ENCODE assay signal across 12 cellular contexts in the genomic region with DNA sequence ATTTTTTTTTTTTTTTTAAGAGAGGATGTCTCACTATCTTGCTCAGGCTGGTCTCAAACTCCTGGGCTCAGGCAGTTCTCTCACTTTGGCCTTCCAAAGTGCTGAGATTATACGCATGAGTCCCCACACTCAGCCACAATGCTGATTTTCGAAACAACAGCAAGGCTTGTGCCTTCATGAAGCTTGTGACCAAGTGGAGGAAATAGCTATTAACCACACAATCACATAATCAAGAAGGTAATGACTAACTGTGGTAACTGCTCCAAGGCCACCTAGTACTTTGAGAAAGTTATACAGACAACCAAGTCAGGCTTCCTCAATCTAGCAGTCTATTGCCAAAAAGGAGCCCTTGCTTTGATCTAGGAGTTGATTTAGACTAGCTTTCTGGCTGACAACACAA. TPM values are rescaled to one million over a fixed set of nuclear protein-coding genes. Genes with fewer than 3 reads are reported as not detected.
DNase-seq lines count a peak whose midpoint lies in the region; ATAC-seq and TF ChIP-seq lines count a peak whose summit lies in the region.
"Had no signal": no experiment of that assay in that cellular context is flagged by ENCODE, and none has a peak within 500 bp of the region (broad histone marks: within the 10 kb centered on the region; RNA-seq: fewer than 3 reads in every experiment).

No MANE protein-coding gene starts in this region.

- H3K36me3 ChIP-seq in smooth muscle cell (ENCODE audit: low read depth) (no peaks in the 10 kb centered on the region), vagina (no peaks in the 10 kb centered on the region)

- intact Hi-C loops in vagina (cut with DNase I): no loop called here

- DNase-seq in EH (ENCODE audit: low read depth) (peak; percentile 29), epithelial cell of esophagus (ENCODE audit: low read depth) (peak; percentile 17), smooth muscle cell (lab: John Stamatoyannopoulos, UW; ENCODE audit: unreplicated experiment) (no peak), NCI-H1694 (lab: John Stamatoyannopoulos, UW) (no peak), erythroblast (lab: John Stamatoyannopoulos, UW) (no peak), vagina (ENCODE audit: extremely low spot score in 2 of 2) (no peak)
- DNase-seq: NCI-H524 treated with DMSO at 0.1 percent for 48 hours; stimulated activated CD4-positive, alpha-beta T cell treated with anti-CD3 and anti-CD28 coated beads, Interleukin-2, amount 100 ng/mL, for 48 hours had no signal

- TF ChIP-seq CTCF in epithelial cell of esophagus (IDR thresholded peaks at IDR 0.05; ENCODE audit: insufficient read depth, low read depth, low read length, missing control alignments) (no peak), smooth muscle cell (IDR thresholded peaks at IDR 0.05; ENCODE audit: borderline replicate concordance, insufficient read depth, poor library complexity, severe bottlenecking) (no peak), vagina (IDR thresholded peaks at IDR 0.05) (no peak)

- no peak overlapping the region for H3K4me2 ChIP-seq in smooth muscle cell

- no peak overlapping the region for H2AFZ ChIP-seq in smooth muscle cell (ENCODE audit: low read depth)

- no peaks in the 10 kb centered on the region for H3K9me3 ChIP-seq in smooth muscle cell (replicated peaks; ENCODE audit: low read depth)
- no peaks in the 10 kb centered on the region for H3K9me3 ChIP-seq in vagina

- no peaks in the 10 kb centered on the region for H4K20me1 ChIP-seq in smooth muscle cell (ENCODE audit: low read depth)

- no peaks in the 10 kb centered on the region for H3K27me3 ChIP-seq in smooth muscle cell (ENCODE audit: low read depth)
- H3K27me3 ChIP-seq in vagina: no peaks in the 10 kb centered on the region

- H3K27ac ChIP-seq in smooth muscle cell (ENCODE audit: low read depth): no peak overlapping the region
- no peak overlapping the region for H3K27ac ChIP-seq in vagina
- H3K27ac ChIP-seq: C4-2B, coronary artery had no signal

- no peaks in the 10 kb centered on the region for H3K4me1 ChIP-seq in smooth muscle cell (ENCODE audit: low read depth)
- H3K4me1 ChIP-seq in vagina: no peaks in the 10 kb centered on the region

- ATAC-seq in GM21367 (IDR thresholded peaks at IDR 0.05; ENCODE audit: unreplicated experiment) (peak; percentile 91), HG03354 (IDR thresholded peaks at IDR 0.05; ENCODE audit: poor library complexity, severe bottlenecking, unreplicated experiment) (peak; percentile 98)

- H3K9ac ChIP-seq in smooth muscle cell (ENCODE audit: low read depth): no peak overlapping the region

- WGBS in smooth muscle cell (ENCODE audit: low lambda C conversion rate): 87% methylated on average over 2 of the region's 2 CpGs

- H3K79me2 ChIP-seq in smooth muscle cell (ENCODE audit: low read depth): no peaks in the 10 kb centered on the region

- no peaks in the 10 kb centered on the region for H3F3A ChIP-seq in smooth muscle cell (ENCODE audit: low read depth)

- H3K4me3 ChIP-seq in epithelial cell of esophagus (ENCODE audit: low read length) (no peak overlapping the region), smooth muscle cell (no peak overlapping the region), vagina (no peak overlapping the region)
- H3K4me3 ChIP-seq: coronary artery had no signal

- TF ChIP-seq POLR2A in erythroblast (IDR thresholded peaks at IDR 0.05; ENCODE audit: low read length): no peak
- TF ChIP-seq POLR2A in vagina (IDR thresholded peaks at IDR 0.05): no peak

RNA-seq across cellular contexts. Expression of a gene that starts 46.3 kb away (rescaled TPM):
- total RNA-seq in smooth muscle cell (68.4 and 69.4 TPM in 2 replicates), vagina (597 TPM)
- polyA plus RNA-seq in smooth muscle cell: 53.2 and 72.0 TPM in 2 replicates

Comparison
In these comparisons a context has a peak if more than half of its experiments do, and no peak if none do; other contexts are left out.
1. DNase-seq: peak in EH (single experiment) and epithelial cell of esophagus (single experiment); none in smooth muscle cell (single experiment), NCI-H1694 (single experiment), erythroblast (0 of 2) and vagina (0 of 2).